1 cellular context compared by ENCODE assay signal in the genomic region with DNA sequence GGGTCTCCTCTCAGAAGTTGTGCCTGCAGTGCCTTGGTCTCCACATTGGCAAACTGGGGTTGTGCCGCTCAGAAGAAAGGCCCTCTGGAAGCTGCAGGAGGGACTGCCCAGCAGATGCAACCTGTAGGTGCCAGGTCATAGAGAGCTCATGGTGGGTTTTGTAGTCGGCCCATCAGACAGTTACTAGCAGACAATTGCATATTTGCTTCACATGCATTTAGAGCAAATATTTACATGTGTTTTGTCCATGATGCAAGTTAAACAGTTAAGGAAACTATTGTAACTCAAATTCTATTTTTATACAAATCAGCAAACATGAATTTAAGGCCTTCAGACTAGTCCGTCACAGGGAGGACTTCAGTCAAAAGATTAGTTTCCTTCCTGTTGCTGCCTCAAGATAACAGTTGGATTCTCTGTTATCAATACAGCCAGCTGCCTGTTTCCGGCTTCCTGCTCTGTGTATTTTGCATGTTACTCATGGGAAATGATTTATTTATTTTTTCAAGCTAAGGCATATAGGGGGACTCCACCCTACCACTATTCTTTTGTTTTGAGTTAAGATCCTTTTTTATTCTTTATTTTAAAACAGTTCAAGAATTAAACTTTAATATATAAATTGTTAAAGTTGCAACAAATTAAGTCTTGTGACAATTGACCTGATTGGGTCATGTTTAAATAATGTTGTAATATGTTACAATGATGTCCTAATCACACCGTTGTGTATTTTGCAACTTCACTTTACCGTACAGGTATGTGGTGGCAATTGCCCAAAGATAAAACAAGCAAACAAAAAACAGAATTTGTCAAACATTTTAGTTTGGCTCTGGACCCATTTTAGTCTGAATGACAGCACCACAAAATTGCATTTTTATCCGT.
TF ChIP-seq lines count a peak whose summit lies in the region.

No MANE protein-coding gene starts in this region.

TF ChIP-seq in HepG2, 621 proteins besides CTCF, POLR2A, EP300 and RAD21 (continued from another document and continues in another):
- TF ChIP-seq, protein P1, sequence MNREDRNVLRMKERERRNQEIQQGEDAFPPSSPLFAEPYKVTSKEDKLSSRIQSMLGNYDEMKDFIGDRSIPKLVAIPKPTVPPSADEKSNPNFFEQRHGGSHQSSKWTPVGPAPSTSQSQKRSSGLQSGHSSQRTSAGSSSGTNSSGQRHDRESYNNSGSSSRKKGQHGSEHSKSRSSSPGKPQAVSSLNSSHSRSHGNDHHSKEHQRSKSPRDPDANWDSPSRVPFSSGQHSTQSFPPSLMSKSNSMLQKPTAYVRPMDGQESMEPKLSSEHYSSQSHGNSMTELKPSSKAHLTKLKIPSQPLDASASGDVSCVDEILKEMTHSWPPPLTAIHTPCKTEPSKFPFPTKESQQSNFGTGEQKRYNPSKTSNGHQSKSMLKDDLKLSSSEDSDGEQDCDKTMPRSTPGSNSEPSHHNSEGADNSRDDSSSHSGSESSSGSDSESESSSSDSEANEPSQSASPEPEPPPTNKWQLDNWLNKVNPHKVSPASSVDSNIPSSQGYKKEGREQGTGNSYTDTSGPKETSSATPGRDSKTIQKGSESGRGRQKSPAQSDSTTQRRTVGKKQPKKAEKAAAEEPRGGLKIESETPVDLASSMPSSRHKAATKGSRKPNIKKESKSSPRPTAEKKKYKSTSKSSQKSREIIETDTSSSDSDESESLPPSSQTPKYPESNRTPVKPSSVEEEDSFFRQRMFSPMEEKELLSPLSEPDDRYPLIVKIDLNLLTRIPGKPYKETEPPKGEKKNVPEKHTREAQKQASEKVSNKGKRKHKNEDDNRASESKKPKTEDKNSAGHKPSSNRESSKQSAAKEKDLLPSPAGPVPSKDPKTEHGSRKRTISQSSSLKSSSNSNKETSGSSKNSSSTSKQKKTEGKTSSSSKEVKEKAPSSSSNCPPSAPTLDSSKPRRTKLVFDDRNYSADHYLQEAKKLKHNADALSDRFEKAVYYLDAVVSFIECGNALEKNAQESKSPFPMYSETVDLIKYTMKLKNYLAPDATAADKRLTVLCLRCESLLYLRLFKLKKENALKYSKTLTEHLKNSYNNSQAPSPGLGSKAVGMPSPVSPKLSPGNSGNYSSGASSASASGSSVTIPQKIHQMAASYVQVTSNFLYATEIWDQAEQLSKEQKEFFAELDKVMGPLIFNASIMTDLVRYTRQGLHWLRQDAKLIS (CRISPR knock-in tag; IDR thresholded peaks at IDR 0.05), result peak; percentile 71; the same call in 1 of the 2 replicates
- TF ChIP-seq FOXK1 (CRISPR knock-in tag; IDR thresholded peaks at IDR 0.05; ENCODE audit: borderline replicate concordance, low read depth), result peak; percentile 57
- TF ChIP-seq, protein P2, sequence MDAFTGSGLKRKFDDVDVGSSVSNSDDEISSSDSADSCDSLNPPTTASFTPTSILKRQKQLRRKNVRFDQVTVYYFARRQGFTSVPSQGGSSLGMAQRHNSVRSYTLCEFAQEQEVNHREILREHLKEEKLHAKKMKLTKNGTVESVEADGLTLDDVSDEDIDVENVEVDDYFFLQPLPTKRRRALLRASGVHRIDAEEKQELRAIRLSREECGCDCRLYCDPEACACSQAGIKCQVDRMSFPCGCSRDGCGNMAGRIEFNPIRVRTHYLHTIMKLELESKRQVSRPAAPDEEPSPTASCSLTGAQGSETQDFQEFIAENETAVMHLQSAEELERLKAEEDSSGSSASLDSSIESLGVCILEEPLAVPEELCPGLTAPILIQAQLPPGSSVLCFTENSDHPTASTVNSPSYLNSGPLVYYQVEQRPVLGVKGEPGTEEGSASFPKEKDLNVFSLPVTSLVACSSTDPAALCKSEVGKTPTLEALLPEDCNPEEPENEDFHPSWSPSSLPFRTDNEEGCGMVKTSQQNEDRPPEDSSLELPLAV (CRISPR knock-in tag; conservative IDR thresholded peaks at IDR 0.05; ENCODE audit: low read depth), result no peak
- TF ChIP-seq SALL1 (CRISPR knock-in tag; IDR thresholded peaks at IDR 0.05), result peak; percentile 97
- TF ChIP-seq ZNF101 (CRISPR knock-in tag; IDR thresholded peaks at IDR 0.05; ENCODE audit: borderline replicate concordance, low read depth), result no peak
- TF ChIP-seq, protein P3, sequence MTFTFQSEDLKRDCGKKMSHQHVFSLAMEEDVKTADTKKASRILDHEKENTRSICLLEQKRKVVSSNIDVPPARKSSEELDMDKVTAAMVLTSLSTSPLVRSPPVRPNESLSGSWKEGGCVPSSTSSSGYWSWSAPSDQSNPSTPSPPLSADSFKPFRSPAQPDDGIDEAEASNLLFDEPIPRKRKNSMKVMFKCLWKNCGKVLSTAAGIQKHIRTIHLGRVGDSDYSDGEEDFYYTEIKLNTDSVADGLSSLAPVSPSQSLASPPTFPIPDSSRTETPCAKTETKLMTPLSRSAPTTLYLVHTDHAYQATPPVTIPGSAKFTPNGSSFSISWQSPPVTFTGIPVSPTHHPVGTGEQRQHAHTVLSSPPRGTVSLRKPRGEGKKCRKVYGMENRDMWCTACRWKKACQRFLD (CRISPR knock-in tag; IDR thresholded peaks at IDR 0.05; ENCODE audit: borderline replicate concordance), result no peak
- TF ChIP-seq ZNF772 (CRISPR knock-in tag; IDR thresholded peaks at IDR 0.05), result 0 out of 2 replicates have a peak, but pooled peaks have one; percentile 37
- peak; percentile 31 for TF ChIP-seq IKZF4 (CRISPR knock-in tag; IDR thresholded peaks at IDR 0.05; ENCODE audit: borderline replicate concordance, low read depth, not compliant biosample characterization)
- TF ChIP-seq U2AF1 (optimal IDR thresholded peaks at IDR 0.05; ENCODE audit: low read depth, low read length), result no peak
- TF ChIP-seq, protein P4, sequence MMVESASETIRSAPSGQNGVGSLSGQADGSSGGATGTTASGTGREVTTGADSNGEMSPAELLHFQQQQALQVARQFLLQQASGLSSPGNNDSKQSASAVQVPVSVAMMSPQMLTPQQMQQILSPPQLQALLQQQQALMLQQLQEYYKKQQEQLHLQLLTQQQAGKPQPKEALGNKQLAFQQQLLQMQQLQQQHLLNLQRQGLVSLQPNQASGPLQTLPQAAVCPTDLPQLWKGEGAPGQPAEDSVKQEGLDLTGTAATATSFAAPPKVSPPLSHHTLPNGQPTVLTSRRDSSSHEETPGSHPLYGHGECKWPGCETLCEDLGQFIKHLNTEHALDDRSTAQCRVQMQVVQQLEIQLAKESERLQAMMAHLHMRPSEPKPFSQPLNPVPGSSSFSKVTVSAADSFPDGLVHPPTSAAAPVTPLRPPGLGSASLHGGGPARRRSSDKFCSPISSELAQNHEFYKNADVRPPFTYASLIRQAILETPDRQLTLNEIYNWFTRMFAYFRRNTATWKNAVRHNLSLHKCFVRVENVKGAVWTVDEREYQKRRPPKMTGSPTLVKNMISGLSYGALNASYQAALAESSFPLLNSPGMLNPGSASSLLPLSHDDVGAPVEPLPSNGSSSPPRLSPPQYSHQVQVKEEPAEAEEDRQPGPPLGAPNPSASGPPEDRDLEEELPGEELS (CRISPR knock-in tag; IDR thresholded peaks at IDR 0.05), result peak; percentile 95
- no peak for TF ChIP-seq KLF12 (CRISPR knock-in tag; IDR thresholded peaks at IDR 0.05; ENCODE audit: borderline replicate concordance)
- peak; percentile 97 for TF ChIP-seq NFIC (IDR thresholded peaks at IDR 0.05; ENCODE audit: low read length)
- no peak for TF ChIP-seq NFE2L2 (IDR thresholded peaks at IDR 0.05; ENCODE audit: low read length)
- TF ChIP-seq PCBP2 (optimal IDR thresholded peaks at IDR 0.05; ENCODE audit: low read depth, low read length, poor library complexity, severe bottlenecking), result no peak
- no peak for TF ChIP-seq ZNF34 (CRISPR knock-in tag; IDR thresholded peaks at IDR 0.05; ENCODE audit: borderline replicate concordance)
- no peak for TF ChIP-seq ZNF616 (CRISPR knock-in tag; IDR thresholded peaks at IDR 0.05; ENCODE audit: low read depth)
- no peak; the same call in 1 of the 2 replicates for TF ChIP-seq ZFP1 (CRISPR knock-in tag; IDR thresholded peaks at IDR 0.05)
- peak; percentile 67; the same call in 1 of the 2 replicates for TF ChIP-seq KDM5B (CRISPR knock-in tag; IDR thresholded peaks at IDR 0.05; ENCODE audit: borderline replicate concordance)
- no peak for TF ChIP-seq RFX1 (IDR thresholded peaks at IDR 0.05)
- peak; percentile 40 for TF ChIP-seq MED8 (CRISPR knock-in tag; IDR thresholded peaks at IDR 0.05; ENCODE audit: insufficient replicate concordance)
- TF ChIP-seq, protein P5, sequence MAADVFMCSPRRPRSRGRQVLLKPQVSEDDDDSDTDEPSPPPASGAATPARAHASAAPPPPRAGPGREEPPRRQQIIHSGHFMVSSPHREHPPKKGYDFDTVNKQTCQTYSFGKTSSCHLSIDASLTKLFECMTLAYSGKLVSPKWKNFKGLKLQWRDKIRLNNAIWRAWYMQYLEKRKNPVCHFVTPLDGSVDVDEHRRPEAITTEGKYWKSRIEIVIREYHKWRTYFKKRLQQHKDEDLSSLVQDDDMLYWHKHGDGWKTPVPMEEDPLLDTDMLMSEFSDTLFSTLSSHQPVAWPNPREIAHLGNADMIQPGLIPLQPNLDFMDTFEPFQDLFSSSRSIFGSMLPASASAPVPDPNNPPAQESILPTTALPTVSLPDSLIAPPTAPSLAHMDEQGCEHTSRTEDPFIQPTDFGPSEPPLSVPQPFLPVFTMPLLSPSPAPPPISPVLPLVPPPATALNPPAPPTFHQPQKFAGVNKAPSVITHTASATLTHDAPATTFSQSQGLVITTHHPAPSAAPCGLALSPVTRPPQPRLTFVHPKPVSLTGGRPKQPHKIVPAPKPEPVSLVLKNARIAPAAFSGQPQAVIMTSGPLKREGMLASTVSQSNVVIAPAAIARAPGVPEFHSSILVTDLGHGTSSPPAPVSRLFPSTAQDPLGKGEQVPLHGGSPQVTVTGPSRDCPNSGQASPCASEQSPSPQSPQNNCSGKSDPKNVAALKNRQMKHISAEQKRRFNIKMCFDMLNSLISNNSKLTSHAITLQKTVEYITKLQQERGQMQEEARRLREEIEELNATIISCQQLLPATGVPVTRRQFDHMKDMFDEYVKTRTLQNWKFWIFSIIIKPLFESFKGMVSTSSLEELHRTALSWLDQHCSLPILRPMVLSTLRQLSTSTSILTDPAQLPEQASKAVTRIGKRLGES (CRISPR knock-in tag; IDR thresholded peaks at IDR 0.05; ENCODE audit: borderline replicate concordance), result no peak
- no peak; the same call in 1 of the 2 replicates for TF ChIP-seq KMT2B (CRISPR knock-in tag; IDR thresholded peaks at IDR 0.05)
- TF ChIP-seq, protein P6, sequence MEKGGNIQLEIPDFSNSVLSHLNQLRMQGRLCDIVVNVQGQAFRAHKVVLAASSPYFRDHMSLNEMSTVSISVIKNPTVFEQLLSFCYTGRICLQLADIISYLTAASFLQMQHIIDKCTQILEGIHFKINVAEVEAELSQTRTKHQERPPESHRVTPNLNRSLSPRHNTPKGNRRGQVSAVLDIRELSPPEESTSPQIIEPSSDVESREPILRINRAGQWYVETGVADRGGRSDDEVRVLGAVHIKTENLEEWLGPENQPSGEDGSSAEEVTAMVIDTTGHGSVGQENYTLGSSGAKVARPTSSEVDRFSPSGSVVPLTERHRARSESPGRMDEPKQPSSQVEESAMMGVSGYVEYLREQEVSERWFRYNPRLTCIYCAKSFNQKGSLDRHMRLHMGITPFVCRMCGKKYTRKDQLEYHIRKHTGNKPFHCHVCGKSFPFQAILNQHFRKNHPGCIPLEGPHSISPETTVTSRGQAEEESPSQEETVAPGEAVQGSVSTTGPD (CRISPR knock-in tag; IDR thresholded peaks at IDR 0.05), result peak; percentile 67; the same call in 1 of the 2 replicates
- TF ChIP-seq ZNF30 (CRISPR knock-in tag; IDR thresholded peaks at IDR 0.05), result no peak
- TF ChIP-seq ZNF530 (CRISPR knock-in tag; IDR thresholded peaks at IDR 0.05; ENCODE audit: low read depth), result no peak
- TF ChIP-seq, protein P7, sequence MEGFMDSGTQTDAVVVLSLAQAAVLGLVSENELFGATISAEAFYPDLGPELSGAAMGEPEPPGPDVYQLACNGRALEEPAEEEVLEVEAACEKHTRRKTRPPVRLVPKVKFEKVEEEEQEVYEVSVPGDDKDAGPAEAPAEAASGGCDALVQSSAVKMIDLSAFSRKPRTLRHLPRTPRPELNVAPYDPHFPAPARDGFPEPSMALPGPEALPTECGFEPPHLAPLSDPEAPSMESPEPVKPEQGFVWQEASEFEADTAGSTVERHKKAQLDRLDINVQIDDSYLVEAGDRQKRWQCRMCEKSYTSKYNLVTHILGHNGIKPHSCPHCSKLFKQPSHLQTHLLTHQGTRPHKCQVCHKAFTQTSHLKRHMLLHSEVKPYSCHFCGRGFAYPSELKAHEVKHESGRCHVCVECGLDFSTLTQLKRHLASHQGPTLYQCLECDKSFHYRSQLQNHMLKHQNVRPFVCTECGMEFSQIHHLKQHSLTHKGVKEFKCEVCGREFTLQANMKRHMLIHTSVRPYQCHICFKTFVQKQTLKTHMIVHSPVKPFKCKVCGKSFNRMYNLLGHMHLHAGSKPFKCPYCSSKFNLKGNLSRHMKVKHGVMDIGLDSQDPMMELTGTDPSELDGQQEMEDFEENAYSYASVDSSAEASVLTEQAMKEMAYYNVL (CRISPR knock-in tag; IDR thresholded peaks at IDR 0.05; ENCODE audit: borderline replicate concordance), result peak; percentile 73
- TF ChIP-seq JUN (CRISPR knock-in tag; IDR thresholded peaks at IDR 0.05), result 0 out of 2 replicates have a peak, but pooled peaks have one; percentile 22
- TF ChIP-seq TP53 (CRISPR knock-in tag; conservative IDR thresholded peaks at IDR 0.05), result no peak
- TF ChIP-seq ZNF850 (CRISPR knock-in tag; conservative IDR thresholded peaks at IDR 0.05), result no peak
- TF ChIP-seq ATAD3A (CRISPR knock-in tag; IDR thresholded peaks at IDR 0.05), result no peak
- no peak for TF ChIP-seq ZNF260 (CRISPR knock-in tag; IDR thresholded peaks at IDR 0.05; ENCODE audit: borderline replicate concordance, low read depth)
- TF ChIP-seq, protein P8, sequence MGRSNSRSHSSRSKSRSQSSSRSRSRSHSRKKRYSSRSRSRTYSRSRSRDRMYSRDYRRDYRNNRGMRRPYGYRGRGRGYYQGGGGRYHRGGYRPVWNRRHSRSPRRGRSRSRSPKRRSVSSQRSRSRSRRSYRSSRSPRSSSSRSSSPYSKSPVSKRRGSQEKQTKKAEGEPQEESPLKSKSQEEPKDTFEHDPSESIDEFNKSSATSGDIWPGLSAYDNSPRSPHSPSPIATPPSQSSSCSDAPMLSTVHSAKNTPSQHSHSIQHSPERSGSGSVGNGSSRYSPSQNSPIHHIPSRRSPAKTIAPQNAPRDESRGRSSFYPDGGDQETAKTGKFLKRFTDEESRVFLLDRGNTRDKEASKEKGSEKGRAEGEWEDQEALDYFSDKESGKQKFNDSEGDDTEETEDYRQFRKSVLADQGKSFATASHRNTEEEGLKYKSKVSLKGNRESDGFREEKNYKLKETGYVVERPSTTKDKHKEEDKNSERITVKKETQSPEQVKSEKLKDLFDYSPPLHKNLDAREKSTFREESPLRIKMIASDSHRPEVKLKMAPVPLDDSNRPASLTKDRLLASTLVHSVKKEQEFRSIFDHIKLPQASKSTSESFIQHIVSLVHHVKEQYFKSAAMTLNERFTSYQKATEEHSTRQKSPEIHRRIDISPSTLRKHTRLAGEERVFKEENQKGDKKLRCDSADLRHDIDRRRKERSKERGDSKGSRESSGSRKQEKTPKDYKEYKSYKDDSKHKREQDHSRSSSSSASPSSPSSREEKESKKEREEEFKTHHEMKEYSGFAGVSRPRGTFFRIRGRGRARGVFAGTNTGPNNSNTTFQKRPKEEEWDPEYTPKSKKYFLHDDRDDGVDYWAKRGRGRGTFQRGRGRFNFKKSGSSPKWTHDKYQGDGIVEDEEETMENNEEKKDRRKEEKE (IDR thresholded peaks at IDR 0.05), result no peak
- TF ChIP-seq HNF4A (CRISPR knock-in tag; IDR thresholded peaks at IDR 0.05), result peak; percentile 66
- TF ChIP-seq ZZZ3 (CRISPR knock-in tag; IDR thresholded peaks at IDR 0.05; ENCODE audit: borderline replicate concordance), result no peak
- peak; percentile 75 for TF ChIP-seq FOSL2 (CRISPR knock-in tag; IDR thresholded peaks at IDR 0.05)
